In the genomic region with DNA sequence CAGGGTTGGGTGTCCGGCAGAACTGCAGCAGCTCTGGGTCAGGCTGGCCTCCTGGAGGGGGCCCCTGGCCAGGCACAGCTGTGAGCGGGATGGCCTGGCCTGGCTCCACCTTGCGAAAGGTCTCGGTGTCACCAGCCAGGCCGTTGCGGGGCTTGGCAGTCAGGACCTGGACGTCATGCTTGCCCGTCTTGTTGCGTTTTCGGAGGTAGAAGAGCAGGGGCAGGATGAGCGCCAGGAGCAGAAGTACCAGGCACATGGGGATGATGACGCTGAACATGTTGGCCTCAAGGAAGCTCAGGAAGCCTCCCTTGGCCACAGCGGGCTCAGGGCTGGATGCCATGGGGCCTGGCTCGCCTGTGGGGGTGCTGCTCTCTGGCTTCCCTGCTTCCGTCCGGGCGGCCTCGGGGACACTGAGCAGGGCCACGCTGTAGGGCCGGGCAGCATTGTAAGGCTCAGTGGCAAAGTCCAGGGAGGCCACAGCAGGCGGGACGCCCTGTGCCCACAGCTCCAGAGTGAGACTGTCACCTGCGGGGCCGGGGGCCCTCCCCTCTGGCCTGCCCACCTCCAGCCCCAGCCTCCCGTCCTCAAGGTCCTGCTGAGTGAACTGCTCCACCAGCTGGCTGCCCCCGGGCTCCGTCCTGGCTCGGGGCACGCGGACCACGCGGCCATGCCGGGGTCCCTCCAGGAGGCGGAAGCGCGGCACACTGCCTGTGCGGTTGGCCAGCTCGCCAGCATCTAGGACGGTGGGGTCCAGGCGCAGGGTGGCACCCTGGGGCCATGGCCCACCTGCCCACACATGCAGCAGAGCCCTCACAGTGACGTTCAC, we compare ENCODE assay signal across 20 cellular contexts. TPM values are rescaled to one million over a fixed set of nuclear protein-coding genes. Genes with fewer than 3 reads are reported as not detected.
A peak's percentile ranks its signal among the peaks of the same experiment; 100 is the strongest.
DNase-seq lines count a peak whose midpoint lies in the region; ATAC-seq and TF ChIP-seq lines count a peak whose summit lies in the region.
"Had no signal": no experiment of that assay in that cellular context is flagged by ENCODE, and none has a peak within 500 bp of the region (broad histone marks: within the 10 kb centered on the region; RNA-seq: fewer than 3 reads in every experiment).

No MANE protein-coding gene starts in this region.

- no peak overlapping the region for H3K27ac Mint-ChIP-seq in activated T-helper 17 cell treated with anti-CD3 and anti-CD28 coated beads, Interleukin-2, amount 50 U/mL, for 72 hours
- H3K27ac Mint-ChIP-seq: activated CD4-positive, alpha-beta T cell treated with anti-CD3 and anti-CD28 coated beads, Interleukin-2, amount 10 ng/mL, durations not matched to agents 24 days and 14 days; activated naive CD4-positive, alpha-beta T cell treated with anti-CD3 and anti-CD28 coated beads, Interleukin-2, amount 50 U/mL, for 24 hours; activated T-helper 1 cell treated with anti-CD3 and anti-CD28 coated beads, Interleukin-12 subunit alpha, Interleukin-12 subunit beta, Interleukin-2, Interleukin-4 antibody, amounts not matched to agents 30 ng/mL and 10 ng/mL and 1 ng/mL, durations not matched to agents 14 hours and 24 hours and 36 hours; natural killer cell had no signal

- H3K79me2 ChIP-seq in smooth muscle cell (ENCODE audit: low read depth): no peaks in the 10 kb centered on the region
- no peaks in the 10 kb centered on the region for H3K79me2 ChIP-seq in PC-3 (ENCODE audit: low read length)

- H3K9me3 Mint-ChIP-seq in activated T-helper 17 cell treated with anti-CD3 and anti-CD28 coated beads, Interleukin-2, amount 50 U/mL, for 72 hours: no peaks in the 10 kb centered on the region
- H3K9me3 Mint-ChIP-seq: activated CD4-positive, alpha-beta T cell treated with anti-CD3 and anti-CD28 coated beads, Interleukin-2, amount 10 ng/mL, durations not matched to agents 24 days and 14 days; activated naive CD4-positive, alpha-beta T cell treated with anti-CD3 and anti-CD28 coated beads, Interleukin-2, amount 50 U/mL, for 24 hours; activated T-helper 1 cell treated with anti-CD3 and anti-CD28 coated beads, Interleukin-12 subunit alpha, Interleukin-12 subunit beta, Interleukin-2, Interleukin-4 antibody, amounts not matched to agents 30 ng/mL and 10 ng/mL and 1 ng/mL, durations not matched to agents 14 hours and 24 hours and 36 hours; natural killer cell had no signal

- H3K4me2 ChIP-seq in smooth muscle cell (no peak overlapping the region), PC-3 (ENCODE audit: low read length) (no peak overlapping the region)
- H3K4me2 ChIP-seq: SK-N-SH had no signal

- peak overlapping the region; percentile 98 for H3K27ac ChIP-seq in RWPE1
- H3K27ac ChIP-seq in smooth muscle cell (ENCODE audit: low read depth): peak overlapping the region; percentile 98
- H3K27ac ChIP-seq in PC-3 (ENCODE audit: low read length): no peak overlapping the region
- H3K27ac ChIP-seq: pancreas had no signal

- no peak overlapping the region for H2AFZ ChIP-seq in smooth muscle cell (ENCODE audit: low read depth)
- H2AFZ ChIP-seq in PC-3 (ENCODE audit: low read length): no peak overlapping the region

- no peaks in the 10 kb centered on the region for H3K9me2 ChIP-seq in PC-3 (replicated peaks; ENCODE audit: low read length)
- H3K9me2 ChIP-seq: SK-N-SH had no signal

- no peak overlapping the region for H3K9ac ChIP-seq in smooth muscle cell (ENCODE audit: low read depth)
- no peak overlapping the region for H3K9ac ChIP-seq in PC-3 (ENCODE audit: low read length)
- H3K9ac ChIP-seq: SK-N-SH had no signal

- H3K36me3 ChIP-seq in smooth muscle cell (ENCODE audit: low read depth) (no peaks in the 10 kb centered on the region), PC-3 (ENCODE audit: low read depth, low read length) (no peaks in the 10 kb centered on the region)
- H3K36me3 ChIP-seq: pancreas had no signal

- H3K27me3 Mint-ChIP-seq in activated T-helper 17 cell treated with anti-CD3 and anti-CD28 coated beads, Interleukin-2, amount 50 U/mL, for 72 hours: no peaks in the 10 kb centered on the region
- H3K27me3 Mint-ChIP-seq: activated CD4-positive, alpha-beta T cell treated with anti-CD3 and anti-CD28 coated beads, Interleukin-2, amount 10 ng/mL, durations not matched to agents 24 days and 14 days; activated naive CD4-positive, alpha-beta T cell treated with anti-CD3 and anti-CD28 coated beads, Interleukin-2, amount 50 U/mL, for 24 hours had no signal

- BruUV-seq in PC-3 (replicated peaks; lab: Mats Ljungman, UMichigan): no TSS peak

- H3K27me3 ChIP-seq in smooth muscle cell (ENCODE audit: low read depth): no peaks in the 10 kb centered on the region
- H3K27me3 ChIP-seq in PC-3 (ENCODE audit: low read length): no peaks in the 10 kb centered on the region
- H3K27me3 ChIP-seq: pancreas had no signal

- peaks cover 22% of the 10 kb centered on the region for H3F3A ChIP-seq in smooth muscle cell (ENCODE audit: low read depth)
- H3F3A ChIP-seq in PC-3 (ENCODE audit: low read length, unreplicated experiment): no peaks in the 10 kb centered on the region

- no peak overlapping the region for H3K4me3 Mint-ChIP-seq in activated T-helper 17 cell treated with anti-CD3 and anti-CD28 coated beads, Interleukin-2, amount 50 U/mL, for 72 hours
- H3K4me3 Mint-ChIP-seq: activated CD4-positive, alpha-beta T cell treated with anti-CD3 and anti-CD28 coated beads, Interleukin-2, amount 10 ng/mL, durations not matched to agents 24 days and 14 days; activated naive CD4-positive, alpha-beta T cell treated with anti-CD3 and anti-CD28 coated beads, Interleukin-2, amount 50 U/mL, for 24 hours; activated T-helper 1 cell treated with anti-CD3 and anti-CD28 coated beads, Interleukin-12 subunit alpha, Interleukin-12 subunit beta, Interleukin-2, Interleukin-4 antibody, amounts not matched to agents 30 ng/mL and 10 ng/mL and 1 ng/mL, durations not matched to agents 14 hours and 24 hours and 36 hours; natural killer cell had no signal

- H3K4me3 ChIP-seq in smooth muscle cell (no peak overlapping the region), PC-3 (ENCODE audit: low read length) (no peak overlapping the region)
- H3K4me3 ChIP-seq: pancreas had no signal

- POLR2A ChIA-PET in RWPE1 (lab: Yijun Ruan, JAX; ENCODE audit: low non-redundant PET): interaction anchor here (0.5 kb wide), 2 partner anchors 43 to 229 kb away, joined by 5 read pairs; no protein-coding TSS in a partner anchor
- POLR2A ChIA-PET in PC-3 (lab: Charles Lee; ENCODE audit: unreplicated experiment): no interaction called here

- CTCF ChIA-PET in RWPE1 (lab: Yijun Ruan, JAX): interaction anchor here (0.6 to 1.3 kb wide), 4 partner anchors 10 to 662 kb away, joined by 3 to 6 read pairs (median 4); no protein-coding TSS in a partner anchor
- CTCF ChIA-PET in PC-3 (lab: Charles Lee): no interaction called here

- intact Hi-C loops in PC-3 (cut with micrococcal nuclease): no loop called here

- TF ChIP-seq CTCF in RWPE1 (conservative IDR thresholded peaks at IDR 0.05; ENCODE audit: low read depth) (no peak), smooth muscle cell (IDR thresholded peaks at IDR 0.05; ENCODE audit: borderline replicate concordance, insufficient read depth, poor library complexity, severe bottlenecking) (no peak), PC-3 (conservative IDR thresholded peaks at IDR 0.05; ENCODE audit: low read depth, low read length) (no peak)

- no peaks in the 10 kb centered on the region for H4K20me1 ChIP-seq in smooth muscle cell (ENCODE audit: low read depth)
- H4K20me1 ChIP-seq in PC-3 (ENCODE audit: low read length): no peaks in the 10 kb centered on the region

- 97% methylated on average over 39 of the region's 41 CpGs for WGBS in smooth muscle cell (ENCODE audit: low lambda C conversion rate)

- no peak for ATAC-seq in activated T-helper 17 cell treated with anti-CD3 and anti-CD28 coated beads, Interleukin-2, amount 50 U/mL, for 72 hours (replicated peaks)
- no peak for ATAC-seq in PC-3
- ATAC-seq: natural killer cell, pancreas had no signal

- DNase-seq in RWPE1 (ENCODE audit: low spot score): no peak
- DNase-seq in fibroblast of gingiva (ENCODE audit: low read depth): peak; percentile 65
- DNase-seq in medulla oblongata (ENCODE audit: extremely low spot score): peak; percentile 21
- no peak for DNase-seq in smooth muscle cell (lab: John Stamatoyannopoulos, UW; ENCODE audit: unreplicated experiment)
- DNase-seq in activated CD4-positive, alpha-beta T cell treated with anti-CD3 and anti-CD28 coated beads for 4 hours: no peak
- DNase-seq in PC-3: no peak
- DNase-seq in activated effector memory CD4-positive, alpha-beta T cell treated with anti-CD3 and anti-CD28 coated beads, Interleukin-2, amount 50 U/mL, for 16 hours: no peak
- DNase-seq: activated CD4-positive, alpha-beta T cell treated with anti-CD3 and anti-CD28 coated beads, Interleukin-2, amount 10 ng/mL, durations not matched to agents 24 days and 14 days; caudate nucleus; head of caudate nucleus; midbrain; natural killer cell; NCI-H1694; NCI-H526 treated with DMSO at 0.1 percent for 48 hours; SK-N-SH; T-helper 2 cell had no signal

- no peaks in the 10 kb centered on the region for H3K4me1 Mint-ChIP-seq in activated T-helper 17 cell treated with anti-CD3 and anti-CD28 coated beads, Interleukin-2, amount 50 U/mL, for 72 hours
- H3K4me1 Mint-ChIP-seq: activated CD4-positive, alpha-beta T cell treated with anti-CD3 and anti-CD28 coated beads, Interleukin-2, amount 10 ng/mL, durations not matched to agents 24 days and 14 days; activated naive CD4-positive, alpha-beta T cell treated with anti-CD3 and anti-CD28 coated beads, Interleukin-2, amount 50 U/mL, for 24 hours; natural killer cell had no signal

- no peaks in the 10 kb centered on the region for H3K36me3 Mint-ChIP-seq in activated T-helper 17 cell treated with anti-CD3 and anti-CD28 coated beads, Interleukin-2, amount 50 U/mL, for 72 hours (ENCODE audit: low read depth)
- H3K36me3 Mint-ChIP-seq: activated naive CD4-positive, alpha-beta T cell treated with anti-CD3 and anti-CD28 coated beads, Interleukin-2, amount 50 U/mL, for 24 hours; natural killer cell had no signal

- H3K9me3 ChIP-seq in smooth muscle cell (replicated peaks; ENCODE audit: low read depth) (no peaks in the 10 kb centered on the region), PC-3 (ENCODE audit: low read length) (no peaks in the 10 kb centered on the region)
- H3K9me3 ChIP-seq: pancreas, SK-N-SH had no signal

- H3K4me1 ChIP-seq in smooth muscle cell (ENCODE audit: low read depth) (peaks cover 28% of the 10 kb centered on the region), PC-3 (ENCODE audit: insufficient read depth, low read length) (peaks cover 11% of the 10 kb centered on the region)

RNA-seq across cellular contexts. Expression of gene SNX33, which starts 28.1 kb away (rescaled TPM):
- total RNA-seq in smooth muscle cell (9.7 and 13.6 TPM in 2 replicates), PC-3 (2014; rRNA removed) (16.2 and 16.8 TPM in 2 replicates)
- 14.2 and 19.2 TPM in 2 replicates for polyA plus RNA-seq in smooth muscle cell
- total RNA-seq in activated T-helper 17 cell treated with anti-CD3 and anti-CD28 coated beads, Interleukin-2, amount 50 U/mL, for 72 hours: 10 to 100 TPM in 1 of 2 donors, 1 to 10 TPM in 1; 2.6 to 12.1 TPM

RNA-seq across cellular contexts. Expression of gene IMP3, which starts 35.8 kb away (rescaled TPM):
- 54.1 and 55.6 TPM in 2 replicates for total RNA-seq in smooth muscle cell
- polyA plus RNA-seq in smooth muscle cell: 56.7 and 57.5 TPM in 2 replicates
- 100 to 1,000 TPM in 1 of 2 donors, 10 to 100 TPM in 1; 98.3 to 113 TPM for total RNA-seq in activated T-helper 17 cell treated with anti-CD3 and anti-CD28 coated beads, Interleukin-2, amount 50 U/mL, for 72 hours
- total RNA-seq in PC-3 (2014; rRNA removed): 92.6 and 95.4 TPM in 2 replicates

RNA-seq across cellular contexts. Expression of gene CSPG4, which starts 36.9 kb away (rescaled TPM):
- 31.1 and 35.3 TPM in 2 replicates for total RNA-seq in smooth muscle cell
- 46.6 and 54.9 TPM in 2 replicates for polyA plus RNA-seq in smooth muscle cell
- under 1 TPM in 1 of 2 donors, not detected in 1; 0.02 TPM for total RNA-seq in activated T-helper 17 cell treated with anti-CD3 and anti-CD28 coated beads, Interleukin-2, amount 50 U/mL, for 72 hours
- 2.0 and 2.9 TPM in 2 replicates for total RNA-seq in PC-3 (2014; rRNA removed)
- total RNA-seq: activated CD4-positive, alpha-beta T cell treated with anti-CD3 and anti-CD28 coated beads, Interleukin-2, amount 10 ng/mL, durations not matched to agents 24 days and 14 days; activated T-helper 1 cell treated with anti-CD3 and anti-CD28 coated beads, Interleukin-12 subunit alpha, Interleukin-12 subunit beta, Interleukin-2, Interleukin-4 antibody, amounts not matched to agents 30 ng/mL and 10 ng/mL and 1 ng/mL, durations not matched to agents 14 hours and 24 hours and 36 hours had no signal

RNA-seq across cellular contexts. Expression of gene SNUPN, which starts 50.3 kb away (rescaled TPM):
- total RNA-seq in smooth muscle cell (15.2 and 20.7 TPM in 2 replicates), PC-3 (2014; rRNA removed) (7.9 and 13.5 TPM in 2 replicates)
- polyA plus RNA-seq in smooth muscle cell: 24.0 and 26.7 TPM in 2 replicates
- total RNA-seq in activated T-helper 17 cell treated with anti-CD3 and anti-CD28 coated beads, Interleukin-2, amount 50 U/mL, for 72 hours: 10 to 100 TPM; 26.0 to 34.8 TPM

Comparison
In these comparisons a context has a peak if more than half of its experiments do, and no peak if none do; other contexts are left out.
1. DNase-seq: peak in fibroblast of gingiva (single experiment) and medulla oblongata (single experiment); none in RWPE1 (single experiment), smooth muscle cell (single experiment), activated CD4-positive, alpha-beta T cell treated with anti-CD3 and anti-CD28 coated beads for 4 hours (0 of 2), PC-3 (single experiment) and activated effector memory CD4-positive, alpha-beta T cell treated with anti-CD3 and anti-CD28 coated beads, Interleukin-2, amount 50 U/mL, for 16 hours (single experiment).